In the genomic region with DNA sequence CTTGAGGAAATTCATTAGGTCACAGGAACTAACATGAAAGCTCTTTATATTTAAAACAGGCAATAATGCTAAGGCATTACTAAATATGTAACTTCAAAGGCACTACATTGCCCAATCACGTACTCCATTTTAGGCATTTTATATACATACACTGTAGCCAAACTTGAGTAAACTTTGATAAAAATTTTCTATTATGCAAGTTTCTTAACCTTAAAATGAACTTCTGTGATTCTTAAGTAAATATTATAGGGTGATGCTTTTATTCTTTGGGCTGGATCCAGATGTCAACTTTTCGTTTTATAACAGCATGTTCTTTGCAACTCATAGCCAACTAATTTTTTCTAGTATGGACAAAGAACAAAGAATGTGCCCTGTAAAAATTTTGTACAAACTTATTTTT, we compare ENCODE assay signal across 18 cellular contexts.
"Had no signal": no experiment of that assay in that cellular context is flagged by ENCODE, and none has a peak within 500 bp of the region (broad histone marks: within the 10 kb centered on the region; RNA-seq: fewer than 3 reads in every experiment).

No MANE protein-coding gene starts in this region.

- H3K9me3 ChIP-seq: esophagus squamous epithelium, right atrium auricular region, stomach, testis, upper lobe of left lung had no signal

- DNase-seq: activated CD4-positive, CD25-positive, alpha-beta regulatory T cell treated with anti-CD3 and anti-CD28 coated beads, Interleukin-2, amount 50 U/mL, for 72 hours; activated naive CD4-positive, alpha-beta T cell treated with anti-CD3 and anti-CD28 coated beads for 36 hours; activated T-cell treated with anti-CD3 and anti-CD28 coated beads for 4 hours; cortex of kidney; effector CD4-positive, alpha-beta T cell; esophagus squamous epithelium; hippocampal formation; kidney; left ventricle myocardium superior; mesenchymal stem cell; natural killer cell; occipital lobe; stomach; T-cell; T-helper 9 cell; testis; upper lobe of left lung had no signal

- H3K27ac ChIP-seq: esophagus squamous epithelium, right atrium auricular region, stomach, testis, upper lobe of left lung had no signal

- H3K4me3 ChIP-seq: esophagus squamous epithelium, right atrium auricular region, stomach, testis, upper lobe of left lung had no signal

- H3K27me3 ChIP-seq: esophagus squamous epithelium, right atrium auricular region, stomach, testis, upper lobe of left lung had no signal

- H3K36me3 ChIP-seq: esophagus squamous epithelium, right atrium auricular region, stomach, upper lobe of left lung had no signal

- H3K4me1 ChIP-seq: right atrium auricular region, testis, upper lobe of left lung had no signal
